ENCODE assay signal across 11 cellular contexts in the genomic region with DNA sequence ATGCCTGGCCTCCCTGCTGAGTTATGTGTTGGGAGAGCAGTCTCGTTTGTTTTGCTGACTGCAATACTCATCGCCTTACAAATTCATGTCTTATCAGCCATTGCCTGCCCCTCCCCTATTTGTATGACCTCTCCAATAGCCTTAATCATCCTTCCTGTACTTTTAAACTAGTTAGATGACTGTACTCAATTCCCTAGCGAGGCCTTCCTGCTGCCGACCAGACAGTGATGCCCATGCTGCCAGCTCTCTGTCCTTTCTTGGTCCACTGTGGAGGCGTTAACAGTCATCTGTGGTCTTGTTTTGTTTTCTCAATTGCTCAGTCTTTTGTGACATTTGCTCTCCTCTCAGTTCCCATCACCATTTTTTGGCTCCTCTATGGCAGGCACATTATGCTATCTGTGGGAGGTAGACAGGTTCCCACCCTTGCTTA. TPM values are rescaled to one million over a fixed set of nuclear protein-coding genes. Genes with fewer than 3 reads are reported as not detected.
DNase-seq lines count a peak whose midpoint lies in the region; ATAC-seq and TF ChIP-seq lines count a peak whose summit lies in the region.
"Had no signal": no experiment of that assay in that cellular context is flagged by ENCODE, and none has a peak within 500 bp of the region (broad histone marks: within the 10 kb centered on the region; RNA-seq: fewer than 3 reads in every experiment).

No MANE protein-coding gene starts in this region.

- peak overlapping the region; percentile 82 for H3K27ac Mint-ChIP-seq in T-helper 17 cell

- peaks cover 15% of the 10 kb centered on the region for H3K4me1 Mint-ChIP-seq in T-helper 17 cell

- no peak overlapping the region for H3K4me2 ChIP-seq in SK-N-SH
- H3K4me2 ChIP-seq: A549, hepatocyte had no signal

- H3K4me1 ChIP-seq in SK-N-SH (ENCODE audit: control insufficient read depth in 1 of 2, insufficient read depth in 2 of 2, low read depth in 1 of 2, low read length in 1 of 2) = peaks cover 5 to 15% of the 10 kb centered on the region in 2 experiments; a peak in 2 of 4 replicates
- H3K4me1 ChIP-seq: A549 had no signal

- no peak for TF ChIP-seq EP300 in SK-N-SH (IDR thresholded peaks at IDR 0.05; ENCODE audit: borderline replicate concordance in 1 of 2, low read depth in 1 of 2, low read length in 1 of 2)

- no peaks in the 10 kb centered on the region for H4K20me1 ChIP-seq in SK-N-SH (ENCODE audit: insufficient read depth)

- H3K27ac ChIP-seq in SK-N-SH (ENCODE audit: low read depth in 2 of 2, low read length in 1 of 2) (peak overlapping the region in 1 of 2 experiments; percentile 45; a peak in 2 of 4 replicates), coronary artery (no peak overlapping the region)
- H3K27ac ChIP-seq: A549, hepatocyte had no signal

- H3K9me3 ChIP-seq in SK-N-SH (no peaks in the 10 kb centered on the region), T-helper 17 cell (ENCODE audit: control insufficient read depth, low read length, poor library complexity, severe bottlenecking) (no peaks in the 10 kb centered on the region)
- H3K9me3 ChIP-seq: A549 had no signal

- no peaks in the 10 kb centered on the region for H3K9me2 ChIP-seq in SK-N-SH

- no peak for TF ChIP-seq RAD21 in SK-N-SH (IDR thresholded peaks at IDR 0.05; ENCODE audit: low read length)

- no peak overlapping the region for H2AFZ ChIP-seq in SK-N-SH (ENCODE audit: low read depth)
- H2AFZ ChIP-seq: hepatocyte had no signal

- ATAC-seq in SK-N-SH treated with all-trans-retinoic acid at 6 μM for 48 hours (no peak; the same call in 2 of the 3 replicates), T-helper 17 cell (no peak), GM21528 (IDR thresholded peaks at IDR 0.05; ENCODE audit: low FRiP score, unreplicated experiment) (no peak)

- no peaks in the 10 kb centered on the region for H3K27me3 ChIP-seq in SK-N-SH (ENCODE audit: insufficient read depth)
- H3K27me3 ChIP-seq: hepatocyte had no signal

- no peaks in the 10 kb centered on the region for H3K79me2 ChIP-seq in SK-N-SH (ENCODE audit: insufficient read depth)
- H3K79me2 ChIP-seq: hepatocyte had no signal

- 47% methylated on average over 5 of the region's 5 CpGs for WGBS in SK-N-SH (ENCODE audit: low lambda C conversion rate)

- DNase-seq in SK-N-SH = no peak
- no peak for DNase-seq in T-helper 17 cell
- peak; percentile 77 for DNase-seq in epithelial cell of esophagus (ENCODE audit: low read depth)
- peak; percentile 58 for DNase-seq in skeletal muscle cell (ENCODE audit: low read depth)
- no peak for DNase-seq in coronary artery (ENCODE audit: low spot score)
- no peak for DNase-seq in NCI-H1105 treated with DMSO at 0.1 percent for 48 hours (lab: John Stamatoyannopoulos, UW)
- DNase-seq: activated gamma-delta T cell treated with Interleukin-2 at 50 U/mL for 16 hours had no signal

- no peak overlapping the region for H3K4me3 Mint-ChIP-seq in T-helper 17 cell

- peaks cover 3% of the 10 kb centered on the region for H3K36me3 Mint-ChIP-seq in T-helper 17 cell (ENCODE audit: low read depth)

- peaks cover 7 to 17% of the 10 kb centered on the region in 2 experiments for H3K36me3 ChIP-seq in SK-N-SH (replicated peaks in 1 of 2; ENCODE audit: control insufficient read depth in 1 of 2, insufficient read depth in 2 of 2, low read length in 1 of 2)

- no peak overlapping the region for H3K4me3 ChIP-seq in SK-N-SH (ENCODE audit: low read depth in 2 of 2, low read length in 1 of 2)
- H3K4me3 ChIP-seq in epithelial cell of esophagus (ENCODE audit: low read length) = no peak overlapping the region
- H3K4me3 ChIP-seq in skeletal muscle cell (ENCODE audit: low read depth, low read length) = no peak overlapping the region
- no peak overlapping the region for H3K4me3 ChIP-seq in coronary artery
- H3K4me3 ChIP-seq: A549, hepatocyte had no signal

- POLR2A ChIA-PET in SK-N-SH (lab: Yijun Ruan, JAX) = no interaction called here

- CTCF ChIA-PET in SK-N-SH (lab: Yijun Ruan, JAX) = no interaction called here

- no peaks in the 10 kb centered on the region for H3K27me3 Mint-ChIP-seq in T-helper 17 cell

- H3K9ac ChIP-seq in SK-N-SH = no peak overlapping the region

- H3F3A ChIP-seq in SK-N-SH (replicated peaks; ENCODE audit: insufficient read depth) = peaks cover 21% of the 10 kb centered on the region

- TF ChIP-seq CTCF in SK-N-SH (IDR thresholded peaks at IDR 0.05) = no peak
- no peak for TF ChIP-seq CTCF in epithelial cell of esophagus (IDR thresholded peaks at IDR 0.05; ENCODE audit: insufficient read depth, low read depth, low read length, missing control alignments)
- TF ChIP-seq CTCF in coronary artery (IDR thresholded peaks at IDR 0.05) = no peak

TF ChIP-seq in SK-N-SH, 30 proteins besides CTCF, POLR2A, EP300 and RAD21:
- TF ChIP-seq JUND (IDR thresholded peaks at IDR 0.05) (no peak), FOSL2 (IDR thresholded peaks at IDR 0.05; ENCODE audit: borderline replicate concordance, low read depth) (0 out of 2 replicates have a peak, but pooled peaks have one; percentile 23)
TF ChIP-seq in SK-N-SH: peak in this region for 1.

TF ChIP-seq in SK-N-SH treated with all-trans-retinoic acid at 6 μM for 48 hours, 23 proteins besides CTCF, POLR2A, EP300 and RAD21:
- TF ChIP-seq ZNF70 (CRISPR knock-in tag; IDR thresholded peaks at IDR 0.05) (no peak), OSR1 (CRISPR knock-in tag; IDR thresholded peaks at IDR 0.05) (no peak), ZNF565 (CRISPR knock-in tag; conservative IDR thresholded peaks at IDR 0.05; ENCODE audit: low read depth) (no peak), TCF4 (CRISPR knock-in tag; IDR thresholded peaks at IDR 0.05; ENCODE audit: borderline replicate concordance) (no peak), ZFP3 (CRISPR knock-in tag; IDR thresholded peaks at IDR 0.05) (no peak)
- TF ChIP-seq, protein P1, sequence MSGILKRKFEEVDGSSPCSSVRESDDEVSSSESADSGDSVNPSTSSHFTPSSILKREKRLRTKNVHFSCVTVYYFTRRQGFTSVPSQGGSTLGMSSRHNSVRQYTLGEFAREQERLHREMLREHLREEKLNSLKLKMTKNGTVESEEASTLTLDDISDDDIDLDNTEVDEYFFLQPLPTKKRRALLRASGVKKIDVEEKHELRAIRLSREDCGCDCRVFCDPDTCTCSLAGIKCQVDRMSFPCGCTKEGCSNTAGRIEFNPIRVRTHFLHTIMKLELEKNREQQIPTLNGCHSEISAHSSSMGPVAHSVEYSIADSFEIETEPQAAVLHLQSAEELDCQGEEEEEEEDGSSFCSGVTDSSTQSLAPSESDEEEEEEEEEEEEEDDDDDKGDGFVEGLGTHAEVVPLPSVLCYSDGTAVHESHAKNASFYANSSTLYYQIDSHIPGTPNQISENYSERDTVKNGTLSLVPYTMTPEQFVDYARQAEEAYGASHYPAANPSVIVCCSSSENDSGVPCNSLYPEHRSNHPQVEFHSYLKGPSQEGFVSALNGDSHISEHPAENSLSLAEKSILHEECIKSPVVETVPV (CRISPR knock-in tag; IDR thresholded peaks at IDR 0.05) = no peak

RNA-seq across cellular contexts. Expression of a gene that starts 20.3 kb away (rescaled TPM):
- 2.4 and 2.7 TPM in 2 replicates for polyA plus RNA-seq in SK-N-SH (2012; rRNA removed)
- 1.9 and 2.8 TPM in 2 replicates for polyA plus RNA-seq in SK-N-SH (2012; cell fraction: cytosol; rRNA removed)
- polyA plus RNA-seq in SK-N-SH (2012; cell fraction: nucleus; rRNA removed) = 4.6 and 5.4 TPM in 2 replicates
- 1 to 10 TPM; 3.5 to 4.6 TPM for total RNA-seq in T-helper 17 cell

Comparison
In these comparisons a context has a peak if more than half of its experiments do, and no peak if none do; other contexts are left out.
1. DNase-seq: peak in epithelial cell of esophagus (single experiment) and skeletal muscle cell (single experiment); none in SK-N-SH (single experiment), T-helper 17 cell (0 of 3), coronary artery (single experiment) and NCI-H1105 treated with DMSO at 0.1 percent for 48 hours (single experiment).